Comparison of ENCODE assay signal across 1 cellular context in genomic region chr2:238284802-238285515, GRCh38.
TF ChIP-seq lines count a peak whose summit lies in the region.

No MANE protein-coding gene starts in this region.

TF ChIP-seq in GM23338, 12 proteins besides CTCF, POLR2A, EP300 and RAD21 (continued from another document):
- TF ChIP-seq, protein P1, sequence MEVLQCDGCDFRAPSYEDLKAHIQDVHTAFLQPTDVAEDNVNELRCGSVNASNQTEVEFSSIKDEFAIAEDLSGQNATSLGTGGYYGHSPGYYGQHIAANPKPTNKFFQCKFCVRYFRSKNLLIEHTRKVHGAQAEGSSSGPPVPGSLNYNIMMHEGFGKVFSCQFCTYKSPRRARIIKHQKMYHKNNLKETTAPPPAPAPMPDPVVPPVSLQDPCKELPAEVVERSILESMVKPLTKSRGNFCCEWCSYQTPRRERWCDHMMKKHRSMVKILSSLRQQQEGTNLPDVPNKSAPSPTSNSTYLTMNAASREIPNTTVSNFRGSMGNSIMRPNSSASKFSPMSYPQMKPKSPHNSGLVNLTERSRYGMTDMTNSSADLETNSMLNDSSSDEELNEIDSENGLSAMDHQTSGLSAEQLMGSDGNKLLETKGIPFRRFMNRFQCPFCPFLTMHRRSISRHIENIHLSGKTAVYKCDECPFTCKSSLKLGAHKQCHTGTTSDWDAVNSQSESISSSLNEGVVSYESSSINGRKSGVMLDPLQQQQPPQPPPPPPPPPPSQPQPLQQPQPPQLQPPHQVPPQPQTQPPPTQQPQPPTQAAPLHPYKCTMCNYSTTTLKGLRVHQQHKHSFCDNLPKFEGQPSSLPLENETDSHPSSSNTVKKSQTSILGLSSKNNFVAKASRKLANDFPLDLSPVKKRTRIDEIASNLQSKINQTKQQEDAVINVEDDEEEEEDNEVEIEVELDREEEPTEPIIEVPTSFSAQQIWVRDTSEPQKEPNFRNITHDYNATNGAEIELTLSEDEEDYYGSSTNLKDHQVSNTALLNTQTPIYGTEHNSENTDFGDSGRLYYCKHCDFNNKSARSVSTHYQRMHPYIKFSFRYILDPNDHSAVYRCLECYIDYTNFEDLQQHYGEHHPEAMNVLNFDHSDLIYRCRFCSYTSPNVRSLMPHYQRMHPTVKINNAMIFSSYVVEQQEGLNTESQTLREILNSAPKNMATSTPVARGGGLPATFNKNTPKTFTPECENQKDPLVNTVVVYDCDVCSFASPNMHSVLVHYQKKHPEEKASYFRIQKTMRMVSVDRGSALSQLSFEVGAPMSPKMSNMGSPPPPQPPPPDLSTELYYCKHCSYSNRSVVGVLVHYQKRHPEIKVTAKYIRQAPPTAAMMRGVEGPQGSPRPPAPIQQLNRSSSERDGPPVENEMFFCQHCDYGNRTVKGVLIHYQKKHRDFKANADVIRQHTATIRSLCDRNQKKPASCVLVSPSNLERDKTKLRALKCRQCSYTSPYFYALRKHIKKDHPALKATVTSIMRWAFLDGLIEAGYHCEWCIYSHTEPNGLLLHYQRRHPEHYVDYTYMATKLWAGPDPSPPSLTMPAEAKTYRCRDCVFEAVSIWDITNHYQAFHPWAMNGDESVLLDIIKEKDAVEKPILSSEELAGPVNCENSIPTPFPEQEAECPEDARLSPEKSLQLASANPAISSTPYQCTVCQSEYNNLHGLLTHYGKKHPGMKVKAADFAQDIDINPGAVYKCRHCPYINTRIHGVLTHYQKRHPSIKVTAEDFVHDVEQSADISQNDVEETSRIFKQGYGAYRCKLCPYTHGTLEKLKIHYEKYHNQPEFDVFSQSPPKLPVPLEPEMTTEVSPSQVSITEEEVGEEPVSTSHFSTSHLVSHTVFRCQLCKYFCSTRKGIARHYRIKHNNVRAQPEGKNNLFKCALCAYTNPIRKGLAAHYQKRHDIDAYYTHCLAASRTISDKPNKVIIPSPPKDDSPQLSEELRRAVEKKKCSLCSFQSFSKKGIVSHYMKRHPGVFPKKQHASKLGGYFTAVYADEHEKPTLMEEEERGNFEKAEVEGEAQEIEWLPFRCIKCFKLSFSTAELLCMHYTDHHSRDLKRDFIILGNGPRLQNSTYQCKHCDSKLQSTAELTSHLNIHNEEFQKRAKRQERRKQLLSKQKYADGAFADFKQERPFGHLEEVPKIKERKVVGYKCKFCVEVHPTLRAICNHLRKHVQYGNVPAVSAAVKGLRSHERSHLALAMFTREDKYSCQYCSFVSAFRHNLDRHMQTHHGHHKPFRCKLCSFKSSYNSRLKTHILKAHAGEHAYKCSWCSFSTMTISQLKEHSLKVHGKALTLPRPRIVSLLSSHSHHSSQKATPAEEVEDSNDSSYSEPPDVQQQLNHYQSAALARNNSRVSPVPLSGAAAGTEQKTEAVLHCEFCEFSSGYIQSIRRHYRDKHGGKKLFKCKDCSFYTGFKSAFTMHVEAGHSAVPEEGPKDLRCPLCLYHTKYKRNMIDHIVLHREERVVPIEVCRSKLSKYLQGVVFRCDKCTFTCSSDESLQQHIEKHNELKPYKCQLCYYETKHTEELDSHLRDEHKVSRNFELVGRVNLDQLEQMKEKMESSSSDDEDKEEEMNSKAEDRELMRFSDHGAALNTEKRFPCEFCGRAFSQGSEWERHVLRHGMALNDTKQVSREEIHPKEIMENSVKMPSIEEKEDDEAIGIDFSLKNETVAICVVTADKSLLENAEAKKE (CRISPR knock-in tag; IDR thresholded peaks at IDR 0.05) = no peak
- TF ChIP-seq JUNB (IDR thresholded peaks at IDR 0.05; ENCODE audit: unreplicated experiment) (no peak), STAT1 (IDR thresholded peaks at IDR 0.05; ENCODE audit: unreplicated experiment) (no peak), POLR2AphosphoS5 (IDR thresholded peaks at IDR 0.05; ENCODE audit: low read depth) (no peak), ZNF331 (CRISPR knock-in tag; IDR thresholded peaks at IDR 0.05; ENCODE audit: low read depth) (no peak), NANOG (IDR thresholded peaks at IDR 0.05; ENCODE audit: borderline replicate concordance) (no peak), REST (IDR thresholded peaks at IDR 0.05; ENCODE audit: unreplicated experiment) (no peak), ZNF114 (CRISPR knock-in tag; IDR thresholded peaks at IDR 0.05) (no peak), EZH2 (IDR thresholded peaks at IDR 0.05; ENCODE audit: low read depth, unreplicated experiment) (no peak), ETS1 (IDR thresholded peaks at IDR 0.05) (no peak), EZH2phosphoT487 (IDR thresholded peaks at IDR 0.05; ENCODE audit: unreplicated experiment) (no peak)
